ENCODE assay signal across 8 cellular contexts in genomic region chr6:26155066-26155925, GRCh38.
DNase-seq lines count a peak whose midpoint lies in the region; ATAC-seq and TF ChIP-seq lines count a peak whose summit lies in the region.

No MANE protein-coding gene starts in this region.

- H3K4me1 Mint-ChIP-seq in activated naive CD4-positive, alpha-beta T cell treated with anti-CD3 and anti-CD28 coated beads for 36 hours (ENCODE audit: low read depth) = peaks cover 35% of the 10 kb centered on the region
- peaks cover 23% of the 10 kb centered on the region for H3K4me1 Mint-ChIP-seq in MCF 10A (ENCODE audit: insufficient read depth, unreplicated experiment)
- peaks cover 22% of the 10 kb centered on the region for H3K4me1 Mint-ChIP-seq in stimulated activated memory B cell treated with anti-CD40 and anti-IgM and Interleukin-4, amounts not matched to agents 10 μg/mL and 1 μg/mL and 100 μg/mL, for 72 hours

- peaks cover 20% of the 10 kb centered on the region for H3K36me3 Mint-ChIP-seq in activated naive CD4-positive, alpha-beta T cell treated with anti-CD3 and anti-CD28 coated beads for 36 hours (ENCODE audit: low read depth)
- peaks cover 40% of the 10 kb centered on the region for H3K36me3 Mint-ChIP-seq in MCF 10A (ENCODE audit: insufficient read depth, unreplicated experiment)
- H3K36me3 Mint-ChIP-seq in stimulated activated memory B cell treated with anti-CD40 and anti-IgM and Interleukin-4, amounts not matched to agents 10 μg/mL and 1 μg/mL and 100 μg/mL, for 72 hours = peaks cover 11% of the 10 kb centered on the region

- peak overlapping the region; percentile 79 for H3K4me3 Mint-ChIP-seq in activated naive CD4-positive, alpha-beta T cell treated with anti-CD3 and anti-CD28 coated beads for 36 hours
- peak overlapping the region; percentile 82 for H3K4me3 Mint-ChIP-seq in MCF 10A (ENCODE audit: unreplicated experiment)
- H3K4me3 Mint-ChIP-seq in stimulated activated memory B cell treated with anti-CD40 and anti-IgM and Interleukin-4, amounts not matched to agents 10 μg/mL and 1 μg/mL and 100 μg/mL, for 72 hours = peak overlapping the region; percentile 95

- intact Hi-C loops in activated naive CD4-positive, alpha-beta T cell treated with anti-CD3 and anti-CD28 coated beads for 36 hours (cut with micrococcal nuclease) = no loop called here
- intact Hi-C loops in MCF 10A (cut with micrococcal nuclease) = loop anchor here (5.0 kb wide), 1 partner anchor 98 kb away; a partner anchor contains a TSS

- no peaks in the 10 kb centered on the region for H3K27me3 ChIP-seq in kidney epithelial cell (ENCODE audit: control insufficient read depth, insufficient read depth, low read length)

- CTCF ChIA-PET in activated naive CD4-positive, alpha-beta T cell treated with anti-CD3 and anti-CD28 coated beads for 36 hours (lab: Charles Lee) = interaction anchor here (1.3 kb wide), 1 partner anchor 89 kb away, joined by 3 read pairs; no protein-coding TSS in a partner anchor
- CTCF ChIA-PET in MCF 10A (lab: Yijun Ruan, JAX) = interaction anchor here (1.7 kb wide), 1 partner anchor 90 kb away, joined by 5 read pairs; no protein-coding TSS in a partner anchor

- no peak for TF ChIP-seq CTCF in MCF 10A (IDR thresholded peaks at IDR 0.05; ENCODE audit: unreplicated experiment)
- no peak for TF ChIP-seq CTCF in kidney epithelial cell (IDR thresholded peaks at IDR 0.05; ENCODE audit: insufficient read depth, low read length, poor library complexity, severe bottlenecking)

- H3K4me3 ChIP-seq in kidney epithelial cell (ENCODE audit: low read depth, low read length) = peak overlapping the region; percentile 91

- BruUV-seq in MCF 10A (replicated peaks; lab: Mats Ljungman, UMichigan) = no TSS peak

- H3K27ac Mint-ChIP-seq in activated naive CD4-positive, alpha-beta T cell treated with anti-CD3 and anti-CD28 coated beads for 36 hours = peak overlapping the region; percentile 97
- peak overlapping the region; percentile 64 for H3K27ac Mint-ChIP-seq in MCF 10A (ENCODE audit: low read depth, unreplicated experiment)
- H3K27ac Mint-ChIP-seq in stimulated activated memory B cell treated with anti-CD40 and anti-IgM and Interleukin-4, amounts not matched to agents 10 μg/mL and 1 μg/mL and 100 μg/mL, for 72 hours = peak overlapping the region; percentile 99

- no peaks in the 10 kb centered on the region for H3K9me3 Mint-ChIP-seq in activated naive CD4-positive, alpha-beta T cell treated with anti-CD3 and anti-CD28 coated beads for 36 hours
- H3K9me3 Mint-ChIP-seq in MCF 10A (ENCODE audit: unreplicated experiment) = no peaks in the 10 kb centered on the region
- no peaks in the 10 kb centered on the region for H3K9me3 Mint-ChIP-seq in stimulated activated memory B cell treated with anti-CD40 and anti-IgM and Interleukin-4, amounts not matched to agents 10 μg/mL and 1 μg/mL and 100 μg/mL, for 72 hours

- H3K27me3 Mint-ChIP-seq in activated naive CD4-positive, alpha-beta T cell treated with anti-CD3 and anti-CD28 coated beads for 36 hours (ENCODE audit: low read depth) = peaks cover 13% of the 10 kb centered on the region
- no peaks in the 10 kb centered on the region for H3K27me3 Mint-ChIP-seq in MCF 10A (ENCODE audit: insufficient read depth, unreplicated experiment)
- H3K27me3 Mint-ChIP-seq in stimulated activated memory B cell treated with anti-CD40 and anti-IgM and Interleukin-4, amounts not matched to agents 10 μg/mL and 1 μg/mL and 100 μg/mL, for 72 hours = no peaks in the 10 kb centered on the region

- no peaks in the 10 kb centered on the region for H3K36me3 ChIP-seq in kidney epithelial cell (ENCODE audit: control insufficient read depth, insufficient read depth, low read length)

- ATAC-seq in stimulated activated memory B cell treated with anti-CD40 and anti-IgM and Interleukin-4, amounts not matched to agents 10 μg/mL and 1 μg/mL and 100 μg/mL, for 72 hours = no peak
- no peak for ATAC-seq in GM19397 (IDR thresholded peaks at IDR 0.05; ENCODE audit: unreplicated experiment)

- no peak for DNase-seq in activated naive CD4-positive, alpha-beta T cell treated with anti-CD3 and anti-CD28 coated beads for 36 hours
- no peak for DNase-seq in activated naive CD4-positive, alpha-beta T cell treated with anti-CD3 and anti-CD28 coated beads, Interleukin-2, amount 50 U/mL, for 16 hours
- DNase-seq in NCI-H510A (lab: John Stamatoyannopoulos, UW) = peak; percentile 49
- DNase-seq in MCF 10A (ENCODE audit: unreplicated experiment) = peak; percentile 52
- no peak for DNase-seq in kidney epithelial cell (ENCODE audit: low read depth)
- DNase-seq in dedifferentiated amniotic fluid mesenchymal stem cell (ENCODE audit: extremely low spot score) = no peak

- POLR2A ChIA-PET in MCF 10A (lab: Yijun Ruan, JAX) = interaction anchor here (0.6 to 10.4 kb wide), 53 partner anchors 8 to 1739 kb away, joined by 3 to 1660 read pairs (median 24); partner anchors contain the start of gene HMGN4

Comparison
In these comparisons a context has a peak if more than half of its experiments do, and no peak if none do; other contexts are left out.
1. DNase-seq: peak in NCI-H510A (single experiment) and MCF 10A (single experiment); none in activated naive CD4-positive, alpha-beta T cell treated with anti-CD3 and anti-CD28 coated beads for 36 hours (single experiment), activated naive CD4-positive, alpha-beta T cell treated with anti-CD3 and anti-CD28 coated beads, Interleukin-2, amount 50 U/mL, for 16 hours (single experiment), kidney epithelial cell (single experiment) and dedifferentiated amniotic fluid mesenchymal stem cell (single experiment).
2. Peak in every context shown above with its lines, with median percentiles within 50 percentile points of each other: H3K27ac Mint-ChIP-seq and H3K4me3 Mint-ChIP-seq.